In the genomic region with DNA sequence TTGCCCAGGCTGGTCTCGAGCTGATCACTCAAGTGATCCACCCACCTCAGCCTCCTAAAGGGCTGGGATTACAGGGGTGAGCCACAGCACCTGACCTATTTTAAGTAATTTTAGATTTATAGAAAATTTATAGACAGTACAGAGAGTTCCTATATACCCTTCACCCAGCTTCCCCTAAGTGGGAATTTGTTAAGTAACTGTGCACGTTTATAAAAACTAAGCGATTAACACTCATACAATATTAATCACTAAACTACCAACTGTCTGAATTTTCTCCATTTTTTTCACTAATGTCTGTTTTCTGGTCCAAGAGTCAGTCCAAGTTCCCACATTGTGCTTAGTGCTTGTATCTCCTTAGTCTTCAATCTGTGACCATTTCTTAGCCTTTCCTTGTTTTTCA, we compare ENCODE assay signal across 33 cellular contexts. TPM values are rescaled to one million over a fixed set of nuclear protein-coding genes. Genes with fewer than 3 reads are reported as not detected.
"Had no signal": no experiment of that assay in that cellular context is flagged by ENCODE, and none has a peak within 500 bp of the region (broad histone marks: within the 10 kb centered on the region; RNA-seq: fewer than 3 reads in every experiment).

No MANE protein-coding gene starts in this region.

- H3K4me1 ChIP-seq: stomach, suprapubic skin, testis, thyroid gland, tibial artery, tibial nerve, transverse colon, upper lobe of left lung, upper lobe of right lung, uterus, vagina had no signal

- H3K36me3 ChIP-seq: stomach, suprapubic skin, thoracic aorta, thyroid gland, tibial artery, tibial nerve, transverse colon, upper lobe of left lung, upper lobe of right lung, uterus, vagina had no signal

- H3K4me3 Mint-ChIP-seq: stimulated activated effector memory CD8-positive, alpha-beta T cell treated with anti-CD3 and anti-CD28 coated beads, Interleukin-12 subunit alpha, Interleukin-12 subunit beta, amount 100 ng/mL, for 72 hours; stimulated activated memory B cell treated with anti-CD40 and anti-IgM and Interleukin-4, amounts not matched to agents 10 μg/mL and 1 μg/mL and 100 μg/mL, for 72 hours; stimulated activated naive B cell treated with anti-CD40 and anti-IgM and Interleukin-4, amounts not matched to agents 10 μg/mL and 1 μg/mL and 100 μg/mL, for 72 hours; stimulated activated naive CD8-positive, alpha-beta T cell treated with anti-CD3 and anti-CD28 coated beads, Interleukin-15, amount 100 ng/mL, for 72 hours; stimulated activated naive CD8-positive, alpha-beta T cell treated with anti-CD3 and anti-CD28 coated beads, Interleukin-15, Interleukin-2, amounts not matched to agents 100 ng/mL and 50 ng/mL, for 24 hours; type B pancreatic cell had no signal

- H3K27me3 ChIP-seq: suprapubic skin, testis, thyroid gland, tibial nerve, transverse colon, upper lobe of left lung, upper lobe of right lung, uterus, vagina had no signal

- H3K27ac Mint-ChIP-seq: stimulated activated effector memory CD8-positive, alpha-beta T cell treated with anti-CD3 and anti-CD28 coated beads, Interleukin-12 subunit alpha, Interleukin-12 subunit beta, amount 100 ng/mL, for 72 hours; stimulated activated memory B cell treated with anti-CD40 and anti-IgM and Interleukin-4, amounts not matched to agents 10 μg/mL and 1 μg/mL and 100 μg/mL, for 72 hours; stimulated activated naive B cell treated with anti-CD40 and anti-IgM and Interleukin-4, amounts not matched to agents 10 μg/mL and 1 μg/mL and 100 μg/mL, for 72 hours; stimulated activated naive CD8-positive, alpha-beta T cell treated with anti-CD3 and anti-CD28 coated beads, Interleukin-15, amount 100 ng/mL, for 72 hours; stimulated activated naive CD8-positive, alpha-beta T cell treated with anti-CD3 and anti-CD28 coated beads, Interleukin-15, Interleukin-2, amounts not matched to agents 100 ng/mL and 50 ng/mL, for 24 hours; type B pancreatic cell had no signal

- H3K4me1 Mint-ChIP-seq: stimulated activated naive B cell treated with anti-CD40 and anti-IgM and Interleukin-4, amounts not matched to agents 10 μg/mL and 1 μg/mL and 100 μg/mL, for 72 hours had no signal

- FAIRE-seq: urothelium cell line had no signal

- H3K9me3 Mint-ChIP-seq: stimulated activated effector memory CD8-positive, alpha-beta T cell treated with anti-CD3 and anti-CD28 coated beads, Interleukin-12 subunit alpha, Interleukin-12 subunit beta, amount 100 ng/mL, for 72 hours; stimulated activated memory B cell treated with anti-CD40 and anti-IgM and Interleukin-4, amounts not matched to agents 10 μg/mL and 1 μg/mL and 100 μg/mL, for 72 hours; stimulated activated naive B cell treated with anti-CD40 and anti-IgM and Interleukin-4, amounts not matched to agents 10 μg/mL and 1 μg/mL and 100 μg/mL, for 72 hours; stimulated activated naive CD8-positive, alpha-beta T cell treated with anti-CD3 and anti-CD28 coated beads, Interleukin-15, amount 100 ng/mL, for 72 hours; stimulated activated naive CD8-positive, alpha-beta T cell treated with anti-CD3 and anti-CD28 coated beads, Interleukin-15, Interleukin-2, amounts not matched to agents 100 ng/mL and 50 ng/mL, for 24 hours; type B pancreatic cell had no signal

- H3K36me3 Mint-ChIP-seq: stimulated activated memory B cell treated with anti-CD40 and anti-IgM and Interleukin-4, amounts not matched to agents 10 μg/mL and 1 μg/mL and 100 μg/mL, for 72 hours; stimulated activated naive B cell treated with anti-CD40 and anti-IgM and Interleukin-4, amounts not matched to agents 10 μg/mL and 1 μg/mL and 100 μg/mL, for 72 hours; type B pancreatic cell had no signal

- DNase-seq: stimulated activated CD4-positive, alpha-beta T cell treated with anti-CD3 and anti-CD28 coated beads, Interleukin-2, amount 100 ng/mL, for 48 hours; stimulated activated CD4-positive, alpha-beta T cell treated with anti-CD3 and anti-CD28 coated beads, Interleukin-4, amount 100 ng/mL, for 1 hour; stimulated activated CD4-positive, alpha-beta T cell treated with anti-CD3 and anti-CD28 coated beads, Interleukin-4, amount 100 ng/mL, for 24 hours; stimulated activated CD4-positive, alpha-beta T cell treated with anti-CD3 and anti-CD28 coated beads, Interleukin-4, amount 100 ng/mL, for 4 hours; stimulated activated CD8-positive, alpha-beta memory T cell treated with anti-CD3 and anti-CD28 coated beads, Interleukin-4, amount 100 ng/mL, for 48 hours; stimulated activated naive B cell treated with anti-CD40 and anti-IgM and Interleukin-4, amounts not matched to agents 10 μg/mL and 1 μg/mL and 100 μg/mL, for 72 hours; stimulated activated naive CD4-positive, alpha-beta T cell; stimulated activated naive CD4-positive, alpha-beta T cell treated with Interleukin-2 at 50 U/mL for 16 hours; stimulated activated naive CD8-positive, alpha-beta T cell treated with anti-CD3 and anti-CD28 coated beads, Interleukin-15, amount 100 ng/mL, for 72 hours; stimulated activated naive CD8-positive, alpha-beta T cell treated with anti-CD3 and anti-CD28 coated beads, Interleukin-15, Interleukin-2, amounts not matched to agents 100 U/mL and 50 U/mL, for 24 hours; stomach; substantia nigra; testis; thyroid gland; tibial artery; transverse colon; trophoblast cell; upper lobe of left lung; upper lobe of right lung; uterus had no signal

- ATAC-seq: stimulated activated effector memory CD8-positive, alpha-beta T cell treated with anti-CD3 and anti-CD28 coated beads, Interleukin-12 subunit alpha, Interleukin-12 subunit beta, amount 100 ng/mL, for 72 hours; stimulated activated memory B cell treated with anti-CD40 and anti-IgM and Interleukin-4, amounts not matched to agents 10 μg/mL and 1 μg/mL and 100 μg/mL, for 72 hours; stimulated activated naive B cell treated with anti-CD40 and anti-IgM and Interleukin-4, amounts not matched to agents 10 μg/mL and 1 μg/mL and 100 μg/mL, for 72 hours; stimulated activated naive CD8-positive, alpha-beta T cell treated with anti-CD3 and anti-CD28 coated beads, Interleukin-15, amount 100 ng/mL, for 72 hours; stimulated activated naive CD8-positive, alpha-beta T cell treated with anti-CD3 and anti-CD28 coated beads, Interleukin-15, Interleukin-2, amounts not matched to agents 100 U/mL and 50 U/mL, for 24 hours; upper lobe of right lung had no signal

- H3K27ac ChIP-seq: stomach, suprapubic skin, testis, thoracic aorta, thyroid gland, tibial artery, tibial nerve, transverse colon, upper lobe of left lung, upper lobe of right lung, uterus, vagina had no signal

- H3K9me3 ChIP-seq: stomach, suprapubic skin, testis, thoracic aorta, thyroid gland, tibial artery, tibial nerve, transverse colon, upper lobe of left lung, upper lobe of right lung, uterus, vagina had no signal

- H3K27me3 Mint-ChIP-seq: stimulated activated naive CD8-positive, alpha-beta T cell treated with anti-CD3 and anti-CD28 coated beads, Interleukin-15, amount 100 ng/mL, for 72 hours had no signal

- H3K4me3 ChIP-seq: stomach, suprapubic skin, testis, thoracic aorta, thyroid gland, tibial artery, tibial nerve, transverse colon, upper lobe of left lung, upper lobe of right lung, uterus, vagina had no signal

RNA-seq across cellular contexts. Expression of a gene that starts 5.5 kb away (rescaled TPM):
- total RNA-seq: stomach, subcutaneous adipose tissue, suprapubic skin, temporal lobe, testis, thoracic aorta, thyroid gland, tibial nerve, transverse colon, upper lobe of left lung, upper lobe of right lung, ureter, urinary bladder, uterus, vagina had no signal

RNA-seq across cellular contexts. Expression of a gene that starts 14.4 kb away (rescaled TPM):
- total RNA-seq: thoracic aorta, upper lobe of right lung, urinary bladder, vagina had no signal

RNA-seq across cellular contexts. Expression of a gene that starts 35.0 kb away (rescaled TPM):
- total RNA-seq: subcutaneous adipose tissue, ureter had no signal
